Comparison of ENCODE assay signal across 13 cellular contexts in genomic region chr14:77882631-77883030, GRCh38.
DNase-seq lines count a peak whose midpoint lies in the region; ATAC-seq, FAIRE-seq and TF ChIP-seq lines count a peak whose summit lies in the region.
"Had no signal": no experiment of that assay in that cellular context is flagged by ENCODE, and none has a peak within 500 bp of the region (broad histone marks: within the 10 kb centered on the region; RNA-seq: fewer than 3 reads in every experiment).

No MANE protein-coding gene starts in this region.

- H3K27ac Mint-ChIP-seq in HFFc6 = peak overlapping the region; percentile 63; the same call in 1 of the 2 replicates
- H3K27ac Mint-ChIP-seq: activated naive CD4-positive, alpha-beta T cell treated with anti-CD3 and anti-CD28 coated beads, Interleukin-2, amount 10 ng/mL, durations not matched to agents 7 days and 5 days had no signal

- H3K27ac ChIP-seq in K562 (ENCODE audit: extremely low read depth, low read depth, low read length) = no peak overlapping the region
- H3K27ac ChIP-seq in spleen = no peak overlapping the region
- H3K27ac ChIP-seq: esophagus squamous epithelium, ovary had no signal

- in situ Hi-C loops in K562 (cut with MboI) = no loop called here

- TF ChIP-seq CTCF in HFFc6 (IDR thresholded peaks at IDR 0.05) (no peak), K562 (IDR thresholded peaks at IDR 0.05 in 2 of 3, conservative IDR thresholded peaks at IDR 0.05 in 1 of 3; ENCODE audit: insufficient read depth in 2 of 3, low read depth in 1 of 3, low read length in 3 of 3) (no peak), spleen (IDR thresholded peaks at IDR 0.05 in 8 of 11, conservative IDR thresholded peaks at IDR 0.05 in 3 of 11) (no peak)

- H3K9ac ChIP-seq in K562 (ENCODE audit: insufficient read depth in 1 of 2, low read depth in 2 of 2, low read length in 2 of 2) = 0 out of 4 replicates have a peak overlapping the region, but pooled peaks of 1 of the 2 experiments have one; percentile 45

- peaks cover 19 to 36% of the 10 kb centered on the region in 2 experiments; a peak in 3 of 5 replicates for H3K4me1 ChIP-seq in K562 (replicated peaks in 1 of 2; ENCODE audit: control insufficient read depth in 2 of 2, insufficient read depth in 2 of 2, low read length in 2 of 2)
- no peaks in the 10 kb centered on the region for H3K4me1 ChIP-seq in spleen

- no peak for TF ChIP-seq EP300 in K562 (IDR thresholded peaks at IDR 0.05; ENCODE audit: low read length)

- TF ChIP-seq POLR2A in K562 (conservative IDR thresholded peaks at IDR 0.05) = no peak
- TF ChIP-seq POLR2A in spleen (IDR thresholded peaks at IDR 0.05) = no peak

- no peaks in the 10 kb centered on the region for H3K27me3 ChIP-seq in K562 (ENCODE audit: control insufficient read depth in 2 of 2, insufficient read depth in 2 of 2, low read length in 2 of 2)
- H3K27me3 ChIP-seq in spleen (replicated peaks in 1 of 7) = no peaks in the 10 kb centered on the region
- H3K27me3 ChIP-seq: esophagus squamous epithelium, ovary had no signal

- no peak overlapping the region for H3K4me3 Mint-ChIP-seq in HFFc6
- H3K4me3 Mint-ChIP-seq: activated naive CD4-positive, alpha-beta T cell treated with anti-CD3 and anti-CD28 coated beads, Interleukin-2, amount 10 ng/mL, durations not matched to agents 7 days and 5 days had no signal

- no peak for TF ChIP-seq RAD21 in K562 (CRISPR knock-in tag; conservative IDR thresholded peaks at IDR 0.05 in 1 of 2, IDR thresholded peaks at IDR 0.05 in 1 of 2)

- H3K9me3 ChIP-seq in K562 (replicated peaks; ENCODE audit: control insufficient read depth, insufficient read depth, low read depth, low read length) (no peaks in the 10 kb centered on the region), spleen (no peaks in the 10 kb centered on the region)
- H3K9me3 ChIP-seq: esophagus squamous epithelium, ovary had no signal

- no peaks in the 10 kb centered on the region for H3K36me3 ChIP-seq in K562 (ENCODE audit: control insufficient read depth, insufficient read depth, low read length)
- peaks cover 0 to 14% (median 7%) of the 10 kb centered on the region in 6 donors for H3K36me3 ChIP-seq in spleen
- H3K36me3 ChIP-seq: ovary had no signal

- H3K36me3 Mint-ChIP-seq in HFFc6 (ENCODE audit: low read depth) = peaks cover 1% of the 10 kb centered on the region; the same call in 1 of the 2 replicates

- peaks cover 11% of the 10 kb centered on the region for H3K4me1 Mint-ChIP-seq in HFFc6 (ENCODE audit: low read depth)
- H3K4me1 Mint-ChIP-seq: activated naive CD4-positive, alpha-beta T cell treated with anti-CD3 and anti-CD28 coated beads, Interleukin-2, amount 10 ng/mL, durations not matched to agents 7 days and 5 days had no signal

- WGBS in K562 (ENCODE audit: insufficient coverage, low coverage, missing lambda C conversion rate) = 48% methylated on average over 3 of the region's 4 CpGs
- WGBS in spleen, 5 donors = 40 to 57% (median 45%) methylated on average over 4 of the region's 4 CpGs

- H3K4me2 ChIP-seq in K562 (ENCODE audit: insufficient read depth, low read length) = no peak overlapping the region

- H4K20me1 ChIP-seq in K562 (replicated peaks; ENCODE audit: control insufficient read depth, insufficient read depth, low read length) = no peaks in the 10 kb centered on the region

- BruUV-seq in K562 (replicated peaks; lab: Mats Ljungman, UMichigan) = no TSS peak

- H3K4me3 ChIP-seq in K562 = no peak overlapping the region
- H3K4me3 ChIP-seq in spleen = no peak overlapping the region
- H3K4me3 ChIP-seq: esophagus squamous epithelium, ovary had no signal

- no peaks in the 10 kb centered on the region for H3K9me3 Mint-ChIP-seq in HFFc6
- H3K9me3 Mint-ChIP-seq: activated naive CD4-positive, alpha-beta T cell treated with anti-CD3 and anti-CD28 coated beads, Interleukin-2, amount 10 ng/mL, durations not matched to agents 7 days and 5 days had no signal

- FAIRE-seq in K562 (lab: Jason Lieb, UNC) = no peak

- H3K9me1 ChIP-seq in K562 (ENCODE audit: control insufficient read depth, insufficient read depth, low read length) = no peaks in the 10 kb centered on the region

- ATAC-seq in K562 = no peak; the same call in 2 of the 3 replicates
- no peak for ATAC-seq in HG02884 (IDR thresholded peaks at IDR 0.05; ENCODE audit: unreplicated experiment)

- CTCF ChIA-PET in K562 (lab: Yijun Ruan, JAX; ENCODE audit: low intra/inter-chr PET ratio) = no interaction called here

- DNase-seq in HFFc6 (peak; percentile 12), K562 (ENCODE audit: extremely low read depth in 1 of 4, low spot score in 3 of 4) (peak in 1 of 4 experiments; percentile 17), islet precursor cell (peak; percentile 90), spleen (peak; percentile 34), HuH-7.5 (ENCODE audit: low spot score) (no peak), SKM-1 (lab: John Stamatoyannopoulos, UW; ENCODE audit: unreplicated experiment) (no peak)
- DNase-seq: activated CD4-positive, alpha-beta T cell treated with anti-CD3 and anti-CD28 coated beads, Interleukin-2, amount 50 U/mL, for 1 hour; activated naive CD4-positive, alpha-beta T cell treated with anti-CD3 and anti-CD28 coated beads, Interleukin-2, amount 10 ng/mL, durations not matched to agents 7 days and 5 days; esophagus squamous epithelium; ovary; stimulated activated CD4-positive, alpha-beta T cell treated with anti-CD3 and anti-CD28 coated beads, Interleukin-2, amount 100 ng/mL, for 48 hours; stimulated activated naive CD4-positive, alpha-beta T cell treated with Interleukin-2 at 50 U/mL for 16 hours had no signal

- intact Hi-C loops in K562 (cut with micrococcal nuclease) (no loop called here), spleen (cut with DNase I; ENCODE audit: low total_unique reads) (no loop called here)

- H2AFZ ChIP-seq in K562 (ENCODE audit: low read depth, low read length) = no peak overlapping the region

- peaks cover 3% of the 10 kb centered on the region for H3K27me3 Mint-ChIP-seq in HFFc6 (ENCODE audit: insufficient read depth)
- H3K27me3 Mint-ChIP-seq: activated naive CD4-positive, alpha-beta T cell treated with anti-CD3 and anti-CD28 coated beads, Interleukin-2, amount 10 ng/mL, durations not matched to agents 7 days and 5 days had no signal

- no peaks in the 10 kb centered on the region for H3K79me2 ChIP-seq in K562 (ENCODE audit: control insufficient read depth, insufficient read depth, low read length)

- POLR2A ChIA-PET in K562 (lab: Yijun Ruan, JAX) = no interaction called here

TF ChIP-seq in K562, 482 proteins besides CTCF, POLR2A, EP300 and RAD21:
- TF ChIP-seq ATF3 (IDR thresholded peaks at IDR 0.05) (peak; percentile 32; the same call in 1 of the 2 replicates), ATF3 (CRISPR knock-in tag; conservative IDR thresholded peaks at IDR 0.05) (no peak), TRIM25 (IDR thresholded peaks at IDR 0.05; ENCODE audit: borderline replicate concordance) (no peak)

Comparison
In these comparisons a context has a peak if more than half of its experiments do, and no peak if none do; other contexts are left out.
1. DNase-seq: peak in HFFc6 (single experiment), islet precursor cell (single experiment) and spleen (single experiment); none in HuH-7.5 (single experiment) and SKM-1 (single experiment).